8 cellular contexts compared by ENCODE assay signal in the genomic region with DNA sequence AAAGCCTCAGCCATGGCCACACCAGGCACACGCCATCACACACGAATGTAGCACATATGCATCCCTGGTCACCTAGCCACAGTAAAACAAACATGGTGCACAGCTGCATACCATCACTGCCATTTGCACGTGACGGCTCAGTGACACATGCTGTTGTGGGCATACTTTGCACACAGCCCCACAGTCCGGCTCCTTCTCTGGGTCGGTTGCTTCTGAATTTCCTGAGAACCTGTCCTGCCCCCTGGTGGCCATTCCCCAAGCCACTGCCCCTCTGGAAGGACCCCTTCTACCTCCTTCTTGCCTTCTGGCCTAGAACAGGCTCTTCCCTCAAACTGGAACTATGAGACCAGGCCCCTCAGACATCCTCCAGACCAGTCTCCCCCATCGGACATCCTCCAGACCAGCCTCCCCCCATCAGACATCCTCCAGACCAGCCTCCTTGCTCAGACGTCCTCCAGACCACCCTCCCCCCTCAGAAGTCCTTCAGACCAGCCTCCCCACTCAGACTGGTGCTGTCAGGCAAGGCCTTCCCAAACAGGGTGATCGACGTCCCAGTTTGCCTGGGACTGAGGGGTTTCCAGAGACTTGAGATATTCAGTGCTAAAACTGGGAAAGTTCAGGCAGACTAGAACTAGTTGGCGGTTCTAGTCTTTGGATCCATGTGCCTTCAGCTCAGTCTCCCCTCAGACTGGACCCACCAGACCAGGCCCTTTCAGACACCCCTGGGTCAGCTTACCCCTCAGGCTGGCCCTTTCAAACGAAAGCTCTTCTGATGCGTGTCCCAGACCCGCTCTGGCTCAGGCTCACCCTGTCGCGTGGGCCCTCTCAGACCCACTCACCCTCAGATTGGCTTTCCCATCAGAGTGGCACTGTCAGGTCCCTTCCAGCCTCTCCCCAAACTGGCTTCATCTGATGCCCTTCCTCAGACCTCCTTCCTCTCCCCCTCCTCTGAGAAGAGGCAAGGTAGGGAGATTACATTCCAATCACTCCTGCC. TPM values are rescaled to one million over a fixed set of nuclear protein-coding genes. Genes with fewer than 3 reads are reported as not detected.
DNase-seq lines count a peak whose midpoint lies in the region; ATAC-seq, FAIRE-seq and TF ChIP-seq lines count a peak whose summit lies in the region.

No MANE protein-coding gene starts in this region.

- no peaks in the 10 kb centered on the region for H3F3A ChIP-seq in neural progenitor cell (ENCODE audit: low read depth)

- no peaks in the 10 kb centered on the region for H3K36me3 Mint-ChIP-seq in neural progenitor cell

- H3K36me3 ChIP-seq in neural progenitor cell (no peaks in the 10 kb centered on the region), tibial nerve (peaks cover 0 to 8% (median 0%) of the 10 kb centered on the region in 3 donors)

- peak overlapping the region; percentile 53 for H3K4me3 Mint-ChIP-seq in neural progenitor cell

- DNase-seq in A549 (ENCODE audit: low read depth in 1 of 2, low spot score in 1 of 2) (peak; percentile 66 to 78), GM12892 (ENCODE audit: insufficient read length) (no peak), NCI-H748 (lab: John Stamatoyannopoulos, UW; ENCODE audit: unreplicated experiment) (peak; percentile 66), activated T-cell treated with anti-CD3 and anti-CD28 coated beads for 4 hours (peak; percentile 17), fibroblast of the aortic adventitia (ENCODE audit: low read depth) (peak; percentile 74), neural progenitor cell (ENCODE audit: low spot score) (peak; percentile 86), tibial nerve (ENCODE audit: low spot score in 2 of 2) (peak; percentile 42 to 56), amniotic stem cell (lab: John Stamatoyannopoulos, UW) (no peak)

- no peak for TF ChIP-seq POLR2A in A549 (IDR thresholded peaks at IDR 0.05; ENCODE audit: low read length)
- no peak for TF ChIP-seq POLR2A in GM12892 (IDR thresholded peaks at IDR 0.05; ENCODE audit: low read depth, low read length)
- no peak for TF ChIP-seq POLR2A in tibial nerve (IDR thresholded peaks at IDR 0.05)

- H3K4me1 ChIP-seq in A549 (peaks cover 9% of the 10 kb centered on the region; the same call in 1 of the 3 replicates), neural progenitor cell (no peaks in the 10 kb centered on the region), tibial nerve (peaks cover 0 to 22% (median 7%) of the 10 kb centered on the region in 4 donors)

- peak overlapping the region; percentile 54 for H3K27ac Mint-ChIP-seq in neural progenitor cell

- peak; percentile 61 to 72 for TF ChIP-seq RAD21 in A549 (conservative IDR thresholded peaks at IDR 0.05 in 1 of 2, IDR thresholded peaks at IDR 0.05 in 1 of 2)

- H3K27me3 Mint-ChIP-seq in neural progenitor cell (ENCODE audit: insufficient read depth, low read depth): peaks cover 10% of the 10 kb centered on the region

- TF ChIP-seq EP300 in A549 (IDR thresholded peaks at IDR 0.05) (no peak), tibial nerve (IDR thresholded peaks at IDR 0.05) (no peak)

- no peak overlapping the region for H3K27ac ChIP-seq in A549
- no peak overlapping the region for H3K27ac ChIP-seq in neural progenitor cell
- H3K27ac ChIP-seq in tibial nerve: peak overlapping the region in 1 of 4 donors; percentile 3

- no peak for FAIRE-seq in A549 (lab: Jason Lieb, UNC)
- peak; percentile 85 for FAIRE-seq in GM12892 (lab: Jason Lieb, UNC)

- H3K4me3 ChIP-seq in A549 (no peak overlapping the region), fibroblast of the aortic adventitia (ENCODE audit: low read depth, low read length) (no peak overlapping the region), neural progenitor cell (no peak overlapping the region), tibial nerve (no peak overlapping the region)

- H3K27me3 ChIP-seq in neural progenitor cell (no peaks in the 10 kb centered on the region), tibial nerve (peaks cover 0 to 9% of the 10 kb centered on the region in 2 donors)

- no peaks in the 10 kb centered on the region for H3K79me2 ChIP-seq in neural progenitor cell (ENCODE audit: low read depth)

- CTCF ChIA-PET in A549 (lab: Yijun Ruan, JAX): interaction anchor here (0.7 to 11.3 kb wide), 55 partner anchors 9 to 257 kb away, joined by 3 to 297 read pairs (median 5); partner anchors contain the start of genes ARID3C, CNTFR, ENHO and GALT

- H4K20me1 ChIP-seq in neural progenitor cell (ENCODE audit: low read depth): no peaks in the 10 kb centered on the region

- H2AFZ ChIP-seq in neural progenitor cell (replicated peaks): no peak overlapping the region

- POLR2A ChIA-PET in A549 (lab: Yijun Ruan, JAX): no interaction called here

- no peaks in the 10 kb centered on the region for H3K9me3 ChIP-seq in A549
- no peaks in the 10 kb centered on the region for H3K9me3 ChIP-seq in neural progenitor cell (ENCODE audit: low read depth)
- no peaks in the 10 kb centered on the region for H3K9me3 ChIP-seq in tibial nerve

- H3K4me1 Mint-ChIP-seq in neural progenitor cell: peaks cover 10% of the 10 kb centered on the region

- H3K9ac ChIP-seq in neural progenitor cell: no peak overlapping the region

- no peak overlapping the region for H3K4me2 ChIP-seq in A549
- no peak overlapping the region for H3K4me2 ChIP-seq in neural progenitor cell

- WGBS in A549 (ENCODE audit: missing lambda C conversion rate): 52% methylated on average over 16 of the region's 16 CpGs
- WGBS in tibial nerve, 2 donors: 60 to 62% methylated on average over 16 of the region's 16 CpGs

- peak; percentile 83 to 91 for ATAC-seq in A549

- peak; percentile 65 for TF ChIP-seq CTCF in A549 (IDR thresholded peaks at IDR 0.05)
- peak; percentile 76 for TF ChIP-seq CTCF in fibroblast of the aortic adventitia (IDR thresholded peaks at IDR 0.05; ENCODE audit: insufficient read depth, low read length)
- peak; percentile 86 for TF ChIP-seq CTCF in neural progenitor cell (IDR thresholded peaks at IDR 0.05)
- TF ChIP-seq CTCF in tibial nerve (IDR thresholded peaks at IDR 0.05): peak; percentile 33 to 85 (median 77)

- no peaks in the 10 kb centered on the region for H3K9me3 Mint-ChIP-seq in neural progenitor cell

TF ChIP-seq in A549, 52 proteins besides CTCF, POLR2A, EP300 and RAD21 (continues in another document):
- no peak for TF ChIP-seq HMGXB4 (CRISPR knock-in tag; IDR thresholded peaks at IDR 0.05; ENCODE audit: borderline replicate concordance)
- TF ChIP-seq FOXS1 (CRISPR knock-in tag; IDR thresholded peaks at IDR 0.05): no peak
- no peak for TF ChIP-seq PBX3 (IDR thresholded peaks at IDR 0.05)
- TF ChIP-seq RFX5 (IDR thresholded peaks at IDR 0.05): no peak
- TF ChIP-seq BHLHE40 (IDR thresholded peaks at IDR 0.05; ENCODE audit: low read depth, low read length): peak; percentile 41; the same call in 1 of the 2 replicates
- TF ChIP-seq, protein P1, sequence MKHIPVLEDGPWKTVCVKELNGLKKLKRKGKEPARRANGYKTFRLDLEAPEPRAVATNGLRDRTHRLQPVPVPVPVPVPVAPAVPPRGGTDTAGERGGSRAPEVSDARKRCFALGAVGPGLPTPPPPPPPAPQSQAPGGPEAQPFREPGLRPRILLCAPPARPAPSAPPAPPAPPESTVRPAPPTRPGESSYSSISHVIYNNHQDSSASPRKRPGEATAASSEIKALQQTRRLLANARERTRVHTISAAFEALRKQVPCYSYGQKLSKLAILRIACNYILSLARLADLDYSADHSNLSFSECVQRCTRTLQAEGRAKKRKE (CRISPR knock-in tag; IDR thresholded peaks at IDR 0.05; ENCODE audit: low read depth): no peak
- no peak for TF ChIP-seq RCOR1 (IDR thresholded peaks at IDR 0.05; ENCODE audit: low read depth, low read length)

RNA-seq across cellular contexts. Expression of gene ENHO, which starts 24.3 kb away (rescaled TPM):
- polyA plus RNA-seq in A549 (2011; rRNA removed) (0.28 and 0.32 TPM in 2 replicates), A549 (2017; fragmentation: RNase III; extraction: RNeasy Plus Mini Kit Qiagen cat#74134 plus additional on column Dnase treatment) (1.3 to 1.9 TPM (median 1.7 TPM) in 3 replicates)
- 1.4 TPM in 2 replicates for polyA plus RNA-seq in A549 (2012; cell fraction: cytosol; rRNA removed)
- 1.3 and 1.4 TPM in 2 replicates for polyA plus RNA-seq in A549 (2012; cell fraction: nucleus; rRNA removed)
- 0.39 TPM in 1 of 2 replicates, not detected in the other for polyA minus RNA-seq in A549 (2011; rRNA and poly(A)+ RNA removed)
- not detected for polyA plus RNA-seq in GM12892 (2012; ENCODE audit: missing spikeins)
- total RNA-seq in fibroblast of the aortic adventitia (ENCODE audit: low replicate concordance) (not detected in 2 replicates), neural progenitor cell (ENCODE audit: low replicate concordance) (4.4 and 21.3 TPM in 2 replicates), tibial nerve (10 to 100 TPM in 3 of 4 donors, 1 to 10 TPM in 1; 2.7 to 22.1 (median 16.3) TPM)

RNA-seq across cellular contexts. Expression of gene CNTFR, which starts 42.4 kb away (rescaled TPM):
- polyA plus RNA-seq in A549 (2011; rRNA removed) (not detected in 2 replicates), A549 (2017; fragmentation: RNase III; extraction: RNeasy Plus Mini Kit Qiagen cat#74134 plus additional on column Dnase treatment) (0.04 to 0.09 TPM in 2 of 3 replicates, not detected in the other)
- polyA plus RNA-seq in A549 (2012; cell fraction: cytosol; rRNA removed): 0.04 and 0.11 TPM in 2 replicates
- polyA plus RNA-seq in A549 (2012; cell fraction: nucleus; rRNA removed): 0.06 and 0.11 TPM in 2 replicates
- not detected in 2 replicates for polyA minus RNA-seq in A549 (2011; rRNA and poly(A)+ RNA removed)
- not detected for polyA plus RNA-seq in GM12892 (2012; ENCODE audit: missing spikeins)
- total RNA-seq in fibroblast of the aortic adventitia (ENCODE audit: low replicate concordance) (1.3 TPM in 1 of 2 replicates, not detected in the other), neural progenitor cell (ENCODE audit: low replicate concordance) (8.6 and 37.2 TPM in 2 replicates), tibial nerve (10 to 100 TPM; 19.8 to 40.9 (median 34.7) TPM)

Comparison
In these comparisons a context has a peak if more than half of its experiments do, and no peak if none do; other contexts are left out.
1. DNase-seq: peak in A549 (2 of 2), NCI-H748 (single experiment), activated T-cell treated with anti-CD3 and anti-CD28 coated beads for 4 hours (single experiment), fibroblast of the aortic adventitia (single experiment), neural progenitor cell (single experiment) and tibial nerve (2 of 2); none in GM12892 (single experiment) and amniotic stem cell (single experiment).
2. Peak in every context shown above with its lines, with median percentiles within 50 percentile points of each other: CTCF ChIP-seq.